In genomic region chr20:50929299-50930138, GRCh38 we compare ENCODE assay signal across 1 cellular context.
TF ChIP-seq lines count a peak whose summit lies in the region.

No MANE protein-coding gene starts in this region.

TF ChIP-seq in K562, 482 proteins besides CTCF, POLR2A, EP300 and RAD21 (continued from another document and continues in another):
- no peak for TF ChIP-seq STAT6 (CRISPR knock-in tag; IDR thresholded peaks at IDR 0.05)
- TF ChIP-seq CHD1 (IDR thresholded peaks at IDR 0.05; ENCODE audit: low read length) = no peak
- no peak for TF ChIP-seq BACH1 (tag; IDR thresholded peaks at IDR 0.05)
- no peak for TF ChIP-seq HLTF (IDR thresholded peaks at IDR 0.05)
- TF ChIP-seq HMBOX1 (IDR thresholded peaks at IDR 0.05) = no peak
- TF ChIP-seq ZNF253 (CRISPR knock-in tag; conservative IDR thresholded peaks at IDR 0.05) = no peak
- peak in 1 of 2 experiments; percentile 54; a peak in 1 of 4 replicates for TF ChIP-seq NONO (IDR thresholded peaks at IDR 0.05; ENCODE audit: low read depth in 2 of 2, low read length in 1 of 2)
- TF ChIP-seq ARID3A (IDR thresholded peaks at IDR 0.05; ENCODE audit: borderline replicate concordance, low read depth, low read length) = no peak
- no peak for TF ChIP-seq RBM17 (IDR thresholded peaks at IDR 0.05; ENCODE audit: borderline replicate concordance, low read depth, low read length)
- 0 out of 2 replicates have a peak, but pooled peaks have one; percentile 36 for TF ChIP-seq TRIM28 (IDR thresholded peaks at IDR 0.05)
- no peak for TF ChIP-seq SMAD1 (IDR thresholded peaks at IDR 0.05; ENCODE audit: low read depth, low read length, partially characterized antibody)
- peak; percentile 68 for TF ChIP-seq NCOR1 (IDR thresholded peaks at IDR 0.05)
- no peak for TF ChIP-seq EZH2 (IDR thresholded peaks at IDR 0.05; ENCODE audit: borderline replicate concordance, low read depth, low read length)
- no peak for TF ChIP-seq ELK1 (CRISPR knock-in tag; IDR thresholded peaks at IDR 0.05)
- 0 out of 2 replicates have a peak, but pooled peaks have one; percentile 31 for TF ChIP-seq PKNOX1 (IDR thresholded peaks at IDR 0.05)
- TF ChIP-seq MXI1 (IDR thresholded peaks at IDR 0.05; ENCODE audit: low read depth, low read length) = no peak
- peak; percentile 69; the same call in 1 of the 2 replicates for TF ChIP-seq GATAD2B (IDR thresholded peaks at IDR 0.05; ENCODE audit: borderline replicate concordance)
- no peak for TF ChIP-seq ZNF655 (CRISPR knock-in tag; IDR thresholded peaks at IDR 0.05)
- no peak for TF ChIP-seq THRAP3 (IDR thresholded peaks at IDR 0.05; ENCODE audit: borderline replicate concordance)
- TF ChIP-seq U2AF2 (optimal IDR thresholded peaks at IDR 0.05; ENCODE audit: low read depth, low read length) = no peak
- TF ChIP-seq ZFP1 (CRISPR knock-in tag; IDR thresholded peaks at IDR 0.05) = no peak
- no peak for TF ChIP-seq HOXB6 (CRISPR knock-in tag; IDR thresholded peaks at IDR 0.05; ENCODE audit: borderline replicate concordance)
- peak; percentile 56; the same call in 1 of the 2 replicates for TF ChIP-seq BRD4 (IDR thresholded peaks at IDR 0.05)
- TF ChIP-seq FOXA3 (CRISPR knock-in tag; conservative IDR thresholded peaks at IDR 0.05 in 1 of 2, IDR thresholded peaks at IDR 0.05 in 1 of 2) = no peak; a peak in 1 of 4 replicates
- TF ChIP-seq MCM3 (IDR thresholded peaks at IDR 0.05) = no peak
- no peak for TF ChIP-seq ZNF609 (CRISPR knock-in tag; IDR thresholded peaks at IDR 0.05; ENCODE audit: borderline replicate concordance)
- no peak for TF ChIP-seq ILK (tag; IDR thresholded peaks at IDR 0.05; ENCODE audit: borderline replicate concordance, low read depth)
- TF ChIP-seq SNIP1 (IDR thresholded peaks at IDR 0.05; ENCODE audit: low read depth) = no peak
- TF ChIP-seq NR2C1 (IDR thresholded peaks at IDR 0.05) = no peak
- TF ChIP-seq NR2C1 (tag; IDR thresholded peaks at IDR 0.05) = no peak
- TF ChIP-seq MTA3 (IDR thresholded peaks at IDR 0.05; ENCODE audit: borderline replicate concordance) = 0 out of 2 replicates have a peak, but pooled peaks have one; percentile 68
- TF ChIP-seq BRF1 (IDR thresholded peaks at IDR 0.05; ENCODE audit: borderline replicate concordance, extremely low read depth, insufficient read length) = no peak
- peak; percentile 51; the same call in 1 of the 2 replicates for TF ChIP-seq OTX1 (CRISPR knock-in tag; IDR thresholded peaks at IDR 0.05)
- TF ChIP-seq SAFB2 (IDR thresholded peaks at IDR 0.05; ENCODE audit: borderline replicate concordance, low read depth, low read length, severe bottlenecking) = no peak
- TF ChIP-seq RBFOX2 (IDR thresholded peaks at IDR 0.05; ENCODE audit: low read depth, low read length) = peak; percentile 54; the same call in 1 of the 2 replicates
- TF ChIP-seq ZBED1 (IDR thresholded peaks at IDR 0.05) = peak; percentile 80; the same call in 1 of the 2 replicates
- peak; percentile 88 for TF ChIP-seq GABPB1 (CRISPR knock-in tag; IDR thresholded peaks at IDR 0.05)
- TF ChIP-seq MAFF (IDR thresholded peaks at IDR 0.05; ENCODE audit: low read length) = no peak
- no peak for TF ChIP-seq ZNF551 (CRISPR knock-in tag; IDR thresholded peaks at IDR 0.05)
- no peak for TF ChIP-seq ZKSCAN3 (CRISPR knock-in tag; IDR thresholded peaks at IDR 0.05)
- TF ChIP-seq NKRF (IDR thresholded peaks at IDR 0.05; ENCODE audit: borderline replicate concordance) = peak; percentile 35; the same call in 1 of the 2 replicates
- TF ChIP-seq SPI1 (IDR thresholded peaks at IDR 0.05; ENCODE audit: borderline replicate concordance, low read depth, low read length) = peak; percentile 76
- TF ChIP-seq ARNT (IDR thresholded peaks at IDR 0.05) = peak; percentile 54 to 76; a peak in 2 of 4 replicates
- TF ChIP-seq BRD9 (IDR thresholded peaks at IDR 0.05; ENCODE audit: low read depth, partially characterized antibody) = peak; percentile 26
- no peak for TF ChIP-seq TAF15 (IDR thresholded peaks at IDR 0.05; ENCODE audit: low read depth, low read length)
- peak; percentile 85 for TF ChIP-seq NUFIP1 (IDR thresholded peaks at IDR 0.05; ENCODE audit: partially characterized antibody)
- no peak for TF ChIP-seq SRSF3 (IDR thresholded peaks at IDR 0.05; ENCODE audit: insufficient read depth, low read length)
- no peak for TF ChIP-seq CREBBP (IDR thresholded peaks at IDR 0.05; ENCODE audit: low read depth, low read length)
- no peak for TF ChIP-seq PYGO2 (tag; IDR thresholded peaks at IDR 0.05)
- TF ChIP-seq SMARCC2 (IDR thresholded peaks at IDR 0.05; ENCODE audit: low read depth) = peak; percentile 50; the same call in 1 of the 2 replicates
- TF ChIP-seq PTTG1 (tag; IDR thresholded peaks at IDR 0.05; ENCODE audit: low read depth) = no peak
- peak; percentile 19 for TF ChIP-seq HNRNPLL (IDR thresholded peaks at IDR 0.05; ENCODE audit: low read depth, low read length, poor library complexity, severe bottlenecking)
- TF ChIP-seq RBM39 (optimal IDR thresholded peaks at IDR 0.05; ENCODE audit: low read depth, low read length) = no peak
- TF ChIP-seq MTA1 (IDR thresholded peaks at IDR 0.05; ENCODE audit: borderline replicate concordance) = no peak
